1 cellular context compared by ENCODE assay signal in the genomic region with DNA sequence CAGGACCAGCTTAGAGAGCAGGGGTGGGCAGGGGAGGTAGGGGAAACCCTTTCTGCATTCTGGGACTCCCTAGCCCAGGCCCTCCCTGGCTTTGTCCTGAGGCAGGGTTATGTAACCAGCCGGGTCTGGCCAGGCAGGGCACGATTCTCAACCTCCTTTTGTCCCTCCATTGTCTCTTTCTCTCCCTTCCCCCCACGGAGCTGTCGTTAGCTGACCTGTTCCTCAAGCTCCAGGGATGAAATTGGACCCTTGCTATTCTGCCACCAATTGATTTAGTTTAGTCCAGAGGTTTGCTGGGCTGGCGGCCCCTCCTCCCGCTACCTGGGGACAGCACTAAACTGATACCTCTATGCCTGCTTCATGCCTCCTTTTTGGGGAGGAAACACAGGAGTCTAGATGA.
TF ChIP-seq lines count a peak whose summit lies in the region.

No MANE protein-coding gene starts in this region.

TF ChIP-seq in WTC11, 78 proteins besides CTCF, POLR2A, EP300 and RAD21 (continued from another document):
- TF ChIP-seq, protein P1, sequence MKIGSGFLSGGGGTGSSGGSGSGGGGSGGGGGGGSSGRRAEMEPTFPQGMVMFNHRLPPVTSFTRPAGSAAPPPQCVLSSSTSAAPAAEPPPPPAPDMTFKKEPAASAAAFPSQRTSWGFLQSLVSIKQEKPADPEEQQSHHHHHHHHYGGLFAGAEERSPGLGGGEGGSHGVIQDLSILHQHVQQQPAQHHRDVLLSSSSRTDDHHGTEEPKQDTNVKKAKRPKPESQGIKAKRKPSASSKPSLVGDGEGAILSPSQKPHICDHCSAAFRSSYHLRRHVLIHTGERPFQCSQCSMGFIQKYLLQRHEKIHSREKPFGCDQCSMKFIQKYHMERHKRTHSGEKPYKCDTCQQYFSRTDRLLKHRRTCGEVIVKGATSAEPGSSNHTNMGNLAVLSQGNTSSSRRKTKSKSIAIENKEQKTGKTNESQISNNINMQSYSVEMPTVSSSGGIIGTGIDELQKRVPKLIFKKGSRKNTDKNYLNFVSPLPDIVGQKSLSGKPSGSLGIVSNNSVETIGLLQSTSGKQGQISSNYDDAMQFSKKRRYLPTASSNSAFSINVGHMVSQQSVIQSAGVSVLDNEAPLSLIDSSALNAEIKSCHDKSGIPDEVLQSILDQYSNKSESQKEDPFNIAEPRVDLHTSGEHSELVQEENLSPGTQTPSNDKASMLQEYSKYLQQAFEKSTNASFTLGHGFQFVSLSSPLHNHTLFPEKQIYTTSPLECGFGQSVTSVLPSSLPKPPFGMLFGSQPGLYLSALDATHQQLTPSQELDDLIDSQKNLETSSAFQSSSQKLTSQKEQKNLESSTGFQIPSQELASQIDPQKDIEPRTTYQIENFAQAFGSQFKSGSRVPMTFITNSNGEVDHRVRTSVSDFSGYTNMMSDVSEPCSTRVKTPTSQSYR (CRISPR knock-in tag; IDR thresholded peaks at IDR 0.05) = 0 out of 2 replicates have a peak, but pooled peaks have one; percentile 27
- no peak for TF ChIP-seq KAT7 (CRISPR knock-in tag; IDR thresholded peaks at IDR 0.05; ENCODE audit: borderline replicate concordance)
